In the genomic region with DNA sequence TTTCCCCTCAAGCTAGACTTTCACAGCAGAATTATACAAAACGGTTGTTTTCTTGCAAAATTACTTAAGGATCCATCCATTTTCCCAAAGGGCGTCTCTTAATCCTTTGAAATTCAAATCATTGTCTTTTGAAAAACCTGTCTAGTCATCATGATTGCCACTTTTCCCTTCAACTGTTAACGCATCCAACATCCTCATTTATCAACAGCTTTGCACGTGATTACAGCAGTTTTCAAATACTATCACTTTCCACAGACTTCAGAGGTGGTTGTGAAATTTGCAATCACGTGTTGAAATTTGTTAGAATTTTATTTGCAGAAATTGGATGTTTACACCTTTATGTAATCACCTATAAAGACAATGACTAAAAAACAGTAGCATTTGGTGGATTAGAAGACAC, we compare ENCODE assay signal across 1 cellular context.
TF ChIP-seq lines count a peak whose summit lies in the region.

No MANE protein-coding gene starts in this region.

TF ChIP-seq in IMR-90, 13 proteins besides CTCF, POLR2A, EP300 and RAD21:
- TF ChIP-seq SMC3 (IDR thresholded peaks at IDR 0.05; ENCODE audit: low read depth, low read length), result no peak
- TF ChIP-seq CHD1 (IDR thresholded peaks at IDR 0.05; ENCODE audit: low read depth, low read length), result no peak
- no peak for TF ChIP-seq RFX5 (IDR thresholded peaks at IDR 0.05; ENCODE audit: low read depth, low read length)
- TF ChIP-seq NFE2L2 (IDR thresholded peaks at IDR 0.05; ENCODE audit: low read depth, low read length), result peak; percentile 56; the same call in 1 of the 2 replicates
- peak; percentile 13; the same call in 1 of the 2 replicates for TF ChIP-seq BHLHE40 (IDR thresholded peaks at IDR 0.05; ENCODE audit: low read depth, low read length)
